20 cellular contexts compared by ENCODE assay signal in genomic region chrX:10137516-10137915, GRCh38. TPM values are rescaled to one million over a fixed set of nuclear protein-coding genes. Genes with fewer than 3 reads are reported as not detected.
DNase-seq lines count a peak whose midpoint lies in the region; ATAC-seq and TF ChIP-seq lines count a peak whose summit lies in the region.
"Had no signal": no experiment of that assay in that cellular context is flagged by ENCODE, and none has a peak within 500 bp of the region (broad histone marks: within the 10 kb centered on the region; RNA-seq: fewer than 3 reads in every experiment).

No MANE protein-coding gene starts in this region.

- DNase-seq in EH (ENCODE audit: low read depth) (peak; percentile 42), SJCRH30 (peak; percentile 67 to 71), fibroblast of gingiva (ENCODE audit: low read depth) (peak; percentile 1), psoas muscle (no peak), brain microvascular endothelial cell (no peak)
- DNase-seq: AML-193, GDM1, KBM-7, MM.1S, NCI-H1092 treated with DMSO at 0.1 percent for 48 hours, NCI-H146, NCI-H2029 treated with DMSO at 0.1 percent for 48 hours, NCI-H226, NCI-H510A treated with DMSO at 0.1 percent for 48 hours, NCI-H82, Peyer's patch had no signal

- no peaks in the 10 kb centered on the region for H3K9me3 ChIP-seq in SJCRH30 (replicated peaks)
- H3K9me3 ChIP-seq in psoas muscle: no peaks in the 10 kb centered on the region
- H3K9me3 ChIP-seq: Peyer's patch, SJSA1 had no signal

- no peaks in the 10 kb centered on the region for H3K27me3 ChIP-seq in SJCRH30
- no peaks in the 10 kb centered on the region for H3K27me3 ChIP-seq in psoas muscle (ENCODE audit: insufficient read depth in 3 of 3, low read length in 2 of 3)
- H3K27me3 ChIP-seq in brain microvascular endothelial cell (replicated peaks): no peaks in the 10 kb centered on the region
- H3K27me3 ChIP-seq: Peyer's patch, SJSA1 had no signal

- H3K4me1 ChIP-seq in SJCRH30 (peaks cover 8% of the 10 kb centered on the region; the same call in 1 of the 2 replicates), psoas muscle (no peaks in the 10 kb centered on the region)
- H3K4me1 ChIP-seq: Peyer's patch, SJSA1 had no signal

- 60 to 76% (median 64%) methylated on average over 4 to 5 of the region's 5 CpGs for WGBS in psoas muscle, 3 donors

- H3K27ac ChIP-seq in SJCRH30 (peak overlapping the region; percentile 69), psoas muscle (no peak overlapping the region), brain microvascular endothelial cell (no peak overlapping the region)
- H3K27ac ChIP-seq: C4-2B, Peyer's patch, SJSA1 had no signal

- peak in 3 of 4 donors; percentile 61 to 68 (median 61) for ATAC-seq in psoas muscle
- ATAC-seq in HG03025 (IDR thresholded peaks at IDR 0.05; ENCODE audit: low FRiP score, unreplicated experiment): no peak
- ATAC-seq in GM19324 (IDR thresholded peaks at IDR 0.05; ENCODE audit: low FRiP score, unreplicated experiment): no peak

- intact Hi-C loops in psoas muscle (cut with DNase I): no loop called here

- H3K36me3 ChIP-seq in SJCRH30 (no peaks in the 10 kb centered on the region), psoas muscle (ENCODE audit: insufficient read depth in 1 of 2, low read depth in 1 of 2) (peaks cover 0 to 27% of the 10 kb centered on the region in 2 donors), brain microvascular endothelial cell (replicated peaks) (peaks cover 11% of the 10 kb centered on the region)

- no peak for TF ChIP-seq CTCF in psoas muscle (IDR thresholded peaks at IDR 0.05)
- no peak for TF ChIP-seq CTCF in brain microvascular endothelial cell (IDR thresholded peaks at IDR 0.05; ENCODE audit: low read depth, low read length, missing control alignments)

- peak overlapping the region; percentile 39 for H3K4me3 ChIP-seq in SJCRH30
- no peak overlapping the region for H3K4me3 ChIP-seq in psoas muscle
- H3K4me3 ChIP-seq in brain microvascular endothelial cell (ENCODE audit: low read depth, low read length): no peak overlapping the region
- H3K4me3 ChIP-seq: Peyer's patch, SJSA1 had no signal

- in situ Hi-C loops in brain microvascular endothelial cell (cut with HindIII; ENCODE audit: low pct_ligation_motif_present, low sequenced_read_pairs): no loop called here

RNA-seq across cellular contexts. Expression of gene CLCN4, which starts 19.3 kb away (rescaled TPM):
- 16.5 and 17.2 TPM in 2 replicates for total RNA-seq in SJCRH30 (2014; rRNA removed; shearing (Covaris generic))
- total RNA-seq in psoas muscle: 10 to 100 TPM; 48.7 to 75.9 (median 74.4) TPM
- 10 to 100 TPM in 2 of 3 donors, 1 to 10 TPM in 1; 4.1 to 53.8 (median 19.9) TPM for polyA plus RNA-seq in psoas muscle

Comparison
In these comparisons a context has a peak if more than half of its experiments do, and no peak if none do; other contexts are left out.
1. DNase-seq: peak in EH (single experiment), SJCRH30 (2 of 2) and fibroblast of gingiva (single experiment); none in psoas muscle (0 of 2) and brain microvascular endothelial cell (single experiment).
2. ATAC-seq: peak in psoas muscle (3 of 4); none in HG03025 (single experiment) and GM19324 (single experiment).